1 cellular context compared by ENCODE assay signal in genomic region chr20:32585011-32585518, GRCh38.
TF ChIP-seq lines count a peak whose summit lies in the region.

TSS of gene NOL4L (minus strand) at chr20:32585333. CDS start at chr20:32584890, 443 bp downstream.

TF ChIP-seq in HepG2, 621 proteins besides CTCF, POLR2A, EP300 and RAD21 (continued from another document):
- TF ChIP-seq ZNF513 (CRISPR knock-in tag; conservative IDR thresholded peaks at IDR 0.05) (no peak), TBX2 (CRISPR knock-in tag; IDR thresholded peaks at IDR 0.05; ENCODE audit: borderline replicate concordance) (no peak; the same call in 1 of the 2 replicates), THAP7 (CRISPR knock-in tag; IDR thresholded peaks at IDR 0.05) (no peak), CSRNP2 (CRISPR knock-in tag; conservative IDR thresholded peaks at IDR 0.05; ENCODE audit: low read depth) (no peak), ZNF263 (CRISPR knock-in tag; IDR thresholded peaks at IDR 0.05) (peak; percentile 93), GFI1 (CRISPR knock-in tag; IDR thresholded peaks at IDR 0.05; ENCODE audit: borderline replicate concordance) (no peak), POLR2AphosphoS2 (IDR thresholded peaks at IDR 0.05; ENCODE audit: low read depth, low read length) (no peak)
